Comparison of ENCODE assay signal across 14 cellular contexts in genomic region chr1:42332877-42333276, GRCh38. TPM values are rescaled to one million over a fixed set of nuclear protein-coding genes. Genes with fewer than 3 reads are reported as not detected.
A peak's percentile ranks its signal among the peaks of the same experiment; 100 is the strongest.
DNase-seq lines count a peak whose midpoint lies in the region; ATAC-seq and TF ChIP-seq lines count a peak whose summit lies in the region.
"Had no signal": no experiment of that assay in that cellular context is flagged by ENCODE, and none has a peak within 500 bp of the region (broad histone marks: within the 10 kb centered on the region; RNA-seq: fewer than 3 reads in every experiment).

No MANE protein-coding gene starts in this region.

- peaks cover 3% of the 10 kb centered on the region for H3K79me1 ChIP-seq in H9 (ENCODE audit: insufficient read depth, low read depth, low read length, poor library complexity, severe bottlenecking)

- H3T11ph ChIP-seq in H9 (ENCODE audit: low read length): no peak overlapping the region

- intact Hi-C loops in activated T-helper 2 cell treated with anti-CD3 and anti-CD28 coated beads, Interferon-gamma antibody, Interleukin-2, Interleukin-4, amounts not matched to agents 10 μg/mL and 5 μg/mL and 100 μg/mL, durations not matched to agents 14 hours and 24 hours and 36 hours (cut with micrococcal nuclease): loop anchor here (5.0 to 10.0 kb wide), 3 partner anchors 156 to 432 kb away; partner anchors contain the start of genes C1orf50, P3H1 and YBX1

- no CpG with 5 or more reads among the region's 6 CpGs for WGBS in H9 (ENCODE audit: extremely low coverage, insufficient read length, low lambda C conversion rate)

- H2BK12ac ChIP-seq in H9 (ENCODE audit: insufficient read length, low read depth, low read length): no peak overlapping the region

- H3K4me2 ChIP-seq in BLaER1 (peak overlapping the region; percentile 88), H9 (ENCODE audit: insufficient read depth, insufficient read length, low read length) (no peak overlapping the region)

- ATAC-seq in esophagus mucosa: no peak

- H3K9me3 Mint-ChIP-seq in H9 (no peaks in the 10 kb centered on the region), mesothelial cell of epicardium (no peaks in the 10 kb centered on the region)
- no peaks in the 10 kb centered on the region for H3K9me3 Mint-ChIP-seq in activated T-helper 2 cell treated with anti-CD3 and anti-CD28 coated beads, Interferon-gamma antibody, Interleukin-2, Interleukin-4, amounts not matched to agents 10 μg/mL and 5 μg/mL and 100 μg/mL, durations not matched to agents 14 hours and 24 hours and 36 hours
- H3K9me3 Mint-ChIP-seq: activated B cell treated with CpG ODN at 0.5 μM for 24 hours had no signal

- H3K4me3 Mint-ChIP-seq in H9 (peak overlapping the region; percentile 76 to 94; a peak in 4 of 5 replicates), mesothelial cell of epicardium (peak overlapping the region; percentile 89)
- peak overlapping the region; percentile 87 for H3K4me3 Mint-ChIP-seq in activated T-helper 2 cell treated with anti-CD3 and anti-CD28 coated beads, Interferon-gamma antibody, Interleukin-2, Interleukin-4, amounts not matched to agents 10 μg/mL and 5 μg/mL and 100 μg/mL, durations not matched to agents 14 hours and 24 hours and 36 hours (ENCODE audit: low read depth)

- no peak overlapping the region for H2AK5ac ChIP-seq in H9 (ENCODE audit: insufficient read length, low read length)

- H2BK15ac ChIP-seq in H9 (ENCODE audit: low read depth, low read length): no peak overlapping the region

- peaks cover 12% of the 10 kb centered on the region for H3K23me2 ChIP-seq in H9 (ENCODE audit: insufficient read length, low read depth, low read length, poor library complexity, severe bottlenecking)

- peaks cover 6% of the 10 kb centered on the region for H3K36me3 ChIP-seq in BLaER1

- H4K91ac ChIP-seq in H9 (ENCODE audit: insufficient read length, low read depth, low read length): no peak overlapping the region

- no peaks in the 10 kb centered on the region for H3K27me3 ChIP-seq in BLaER1
- H3K27me3 ChIP-seq in H9 (ENCODE audit: insufficient read depth, low read length): no peaks in the 10 kb centered on the region

- no peak overlapping the region for H3K9ac ChIP-seq in BLaER1
- H3K9ac ChIP-seq in H9 (ENCODE audit: extremely low read depth, insufficient read length, low read length): no peak overlapping the region

- H3K27ac Mint-ChIP-seq in H9 (0 out of 7 replicates have a peak overlapping the region, but pooled peaks of 1 of the 3 experiments have one; percentile 4), mesothelial cell of epicardium (peak overlapping the region; percentile 95)
- no peak overlapping the region for H3K27ac Mint-ChIP-seq in activated T-helper 2 cell treated with anti-CD3 and anti-CD28 coated beads, Interferon-gamma antibody, Interleukin-2, Interleukin-4, amounts not matched to agents 10 μg/mL and 5 μg/mL and 100 μg/mL, durations not matched to agents 14 hours and 24 hours and 36 hours

- no peak overlapping the region for H3K56ac ChIP-seq in H9 (ENCODE audit: insufficient read length, low read depth, low read length)

- H3K36me3 Mint-ChIP-seq in H9 (ENCODE audit: insufficient read depth in 1 of 3, low read depth in 3 of 3) (no peaks in the 10 kb centered on the region), mesothelial cell of epicardium (no peaks in the 10 kb centered on the region)
- peaks cover 9% of the 10 kb centered on the region for H3K36me3 Mint-ChIP-seq in activated T-helper 2 cell treated with anti-CD3 and anti-CD28 coated beads, Interferon-gamma antibody, Interleukin-2, Interleukin-4, amounts not matched to agents 10 μg/mL and 5 μg/mL and 100 μg/mL, durations not matched to agents 14 hours and 24 hours and 36 hours (ENCODE audit: low read depth)

- H4K8ac ChIP-seq in H9 (replicated peaks; ENCODE audit: insufficient read length, low read depth, low read length): no peak overlapping the region

- peaks cover 69% of the 10 kb centered on the region for H4K20me1 ChIP-seq in BLaER1
- H4K20me1 ChIP-seq in H9 (ENCODE audit: control insufficient read depth, insufficient read depth, insufficient read length): no peaks in the 10 kb centered on the region

- no peak overlapping the region for H4K5ac ChIP-seq in H9 (ENCODE audit: insufficient read length, low read depth, low read length)

- H3K9me3 ChIP-seq in BLaER1: no peaks in the 10 kb centered on the region; the same call in 1 of the 2 replicates
- no peaks in the 10 kb centered on the region for H3K9me3 ChIP-seq in H9 (ENCODE audit: control insufficient read depth, low read depth, low read length)

- H3K18ac ChIP-seq in H9 (ENCODE audit: insufficient read length, low read depth, low read length): no peak overlapping the region

- peaks cover 38 to 47% of the 10 kb centered on the region in 2 experiments for H3K4me1 Mint-ChIP-seq in H9
- H3K4me1 Mint-ChIP-seq in activated T-helper 2 cell treated with anti-CD3 and anti-CD28 coated beads, Interferon-gamma antibody, Interleukin-2, Interleukin-4, amounts not matched to agents 10 μg/mL and 5 μg/mL and 100 μg/mL, durations not matched to agents 14 hours and 24 hours and 36 hours (ENCODE audit: low read depth): peaks cover 33% of the 10 kb centered on the region
- peaks cover 37% of the 10 kb centered on the region for H3K4me1 Mint-ChIP-seq in mesothelial cell of epicardium

- no peak overlapping the region for H2AFZ ChIP-seq in H9 (ENCODE audit: low read length)

- H2BK120ac ChIP-seq in H9 (ENCODE audit: low read depth, low read length, poor library complexity, severe bottlenecking): no peak overlapping the region

- H3K23ac ChIP-seq in H9 (ENCODE audit: insufficient read length, low read depth, low read length): no peak overlapping the region

- H2BK20ac ChIP-seq in H9 (ENCODE audit: low read depth, low read length, poor library complexity, severe bottlenecking): no peak overlapping the region

- H3K4me1 ChIP-seq in BLaER1 (peaks cover 30% of the 10 kb centered on the region), H9 (ENCODE audit: insufficient read depth, low read length) (no peaks in the 10 kb centered on the region)

- no peak overlapping the region for H3K14ac ChIP-seq in H9 (ENCODE audit: insufficient read depth, low read length)

- H3K79me2 ChIP-seq in H9 (ENCODE audit: insufficient read depth, low read length): peaks cover 52% of the 10 kb centered on the region; the same call in 1 of the 2 replicates

- H3K27ac ChIP-seq in BLaER1: no peak overlapping the region
- no peak overlapping the region for H3K27ac ChIP-seq in H9 (ENCODE audit: insufficient read length, low read depth, low read length)

- H3K4ac ChIP-seq in H9 (ENCODE audit: low read depth, low read length): no peak overlapping the region

- no peak overlapping the region for H2BK5ac ChIP-seq in H9 (ENCODE audit: insufficient read length, low read length)

- H3K4me3 ChIP-seq in BLaER1: no peak overlapping the region

- peaks cover under 1% of the 10 kb centered on the region for H3K27me3 Mint-ChIP-seq in H9 (ENCODE audit: low read depth)
- no peaks in the 10 kb centered on the region for H3K27me3 Mint-ChIP-seq in activated T-helper 2 cell treated with anti-CD3 and anti-CD28 coated beads, Interferon-gamma antibody, Interleukin-2, Interleukin-4, amounts not matched to agents 10 μg/mL and 5 μg/mL and 100 μg/mL, durations not matched to agents 14 hours and 24 hours and 36 hours (ENCODE audit: low read depth)
- no peaks in the 10 kb centered on the region for H3K27me3 Mint-ChIP-seq in mesothelial cell of epicardium (ENCODE audit: low read depth)
- H3K27me3 Mint-ChIP-seq: activated B cell treated with CpG ODN at 0.5 μM for 24 hours had no signal

- TF ChIP-seq CTCF in H9 (conservative IDR thresholded peaks at IDR 0.05) (no peak), mesothelial cell of epicardium (IDR thresholded peaks at IDR 0.05; ENCODE audit: unreplicated experiment) (no peak)

- no peak for DNase-seq in H9
- no peak for DNase-seq in activated T-helper 2 cell treated with anti-CD3 and anti-CD28 coated beads, Interferon-gamma antibody, Interleukin-2, Interleukin-4, amounts not matched to agents 10 μg/mL and 5 μg/mL and 100 μg/mL, durations not matched to agents 14 hours and 24 hours and 36 hours (ENCODE audit: low spot score)
- DNase-seq in mesothelial cell of epicardium (ENCODE audit: low spot score in 2 of 2, unreplicated experiment in 2 of 2): no peak
- no peak for DNase-seq in NCI-H1048 (lab: John Stamatoyannopoulos, UW)
- no peak for DNase-seq in NCI-H510A treated with DMSO at 0.1 percent for 48 hours (lab: John Stamatoyannopoulos, UW)
- no peak for DNase-seq in NCI-H524 treated with DMSO at 0.1 percent for 48 hours (lab: John Stamatoyannopoulos, UW)
- DNase-seq: activated B cell treated with CpG ODN at 0.5 μM for 24 hours; activated naive CD4-positive, alpha-beta T cell treated with anti-CD3 and anti-CD28 coated beads, Interleukin-2, amount 50 U/mL, for 16 hours; effector CD4-positive, alpha-beta T cell; hypothalamus; NCI-H2029 treated with DMSO at 0.1 percent for 48 hours; stimulated activated naive CD4-positive, alpha-beta T cell had no signal

RNA-seq across cellular contexts. Expression of gene FOXJ3, which starts 2.2 kb away (rescaled TPM):
- total RNA-seq in H9 (2021) (45.8 and 49.9 TPM in 2 replicates), mesothelial cell of epicardium (79.7 to 82.2 TPM (median 81.6 TPM) in 3 replicates), esophagus mucosa (20.6 TPM)
- total RNA-seq in activated T-helper 2 cell treated with anti-CD3 and anti-CD28 coated beads, Interferon-gamma antibody, Interleukin-2, Interleukin-4, amounts not matched to agents 10 μg/mL and 5 μg/mL and 100 μg/mL, durations not matched to agents 14 hours and 24 hours and 36 hours: 43.1 and 46.4 TPM in 2 replicates

RNA-seq across cellular contexts. Expression of gene RIMKLA, which starts 47.7 kb away (rescaled TPM):
- total RNA-seq in H9 (2021) (4.7 and 6.2 TPM in 2 replicates), mesothelial cell of epicardium (0.20 to 0.31 TPM (median 0.20 TPM) in 3 replicates), esophagus mucosa (0.08 TPM)
- total RNA-seq in activated T-helper 2 cell treated with anti-CD3 and anti-CD28 coated beads, Interferon-gamma antibody, Interleukin-2, Interleukin-4, amounts not matched to agents 10 μg/mL and 5 μg/mL and 100 μg/mL, durations not matched to agents 14 hours and 24 hours and 36 hours: 5.2 and 5.3 TPM in 2 replicates
